ENCODE assay signal across 2 cellular contexts in the genomic region with DNA sequence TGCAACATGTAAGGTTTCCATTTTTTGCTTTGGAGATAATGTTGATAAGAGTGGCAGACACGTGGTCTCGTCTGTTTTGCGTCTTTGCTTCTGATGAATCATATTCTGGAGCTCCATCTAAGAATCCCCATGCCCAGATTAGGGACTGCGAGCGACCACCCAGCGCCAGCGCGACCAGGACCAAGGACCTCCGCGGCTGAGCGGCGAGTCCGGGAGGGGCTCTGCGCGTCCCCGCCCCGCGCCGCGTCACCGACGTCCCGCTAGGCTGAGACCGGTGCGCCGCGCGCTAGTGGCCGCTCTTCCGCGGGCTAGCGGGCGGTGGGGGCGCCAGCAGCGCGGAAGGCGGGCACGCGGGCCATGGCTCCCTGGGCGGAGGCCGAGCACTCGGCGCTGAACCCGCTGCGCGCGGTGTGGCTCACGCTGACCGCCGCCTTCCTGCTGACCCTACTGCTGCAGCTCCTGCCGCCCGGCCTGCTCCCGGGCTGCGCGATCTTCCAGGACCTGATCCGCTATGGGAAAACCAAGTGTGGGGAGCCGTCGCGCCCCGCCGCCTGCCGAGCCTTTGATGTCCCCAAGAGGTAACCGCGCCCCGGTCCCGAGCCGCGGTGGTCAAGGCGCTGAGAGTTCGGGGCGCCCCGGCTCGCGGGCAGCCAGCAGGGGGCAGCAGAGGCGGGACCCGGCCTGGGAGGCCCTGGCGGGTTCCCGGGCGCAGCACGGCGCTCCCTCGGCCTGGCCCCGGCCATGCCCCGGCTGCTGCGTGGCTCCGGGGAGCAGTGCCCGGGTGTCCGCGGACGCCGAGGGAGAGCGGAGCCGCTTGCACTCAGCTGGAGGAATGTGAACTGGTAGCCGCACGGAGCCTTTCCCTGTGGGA.
A peak's percentile ranks its signal among the peaks of the same experiment; 100 is the strongest.
TF ChIP-seq lines count a peak whose summit lies in the region.

TSS of gene SRD5A3 (plus strand) at position 263 of the 871 bp plus-strand sequence. CDS start at position 358, 95 bp downstream.

TF ChIP-seq in HCT116, 20 proteins besides CTCF, POLR2A, EP300 and RAD21 (continued from another document):
- TF ChIP-seq YY1 (IDR thresholded peaks at IDR 0.05; ENCODE audit: extremely low read depth, insufficient replicate concordance, low read depth, low read length) (peak; percentile 48), REST (IDR thresholded peaks at IDR 0.05; ENCODE audit: low read depth) (no peak), ZNF274 (IDR thresholded peaks at IDR 0.05; ENCODE audit: low read depth, low read length) (no peak), SP1 (IDR thresholded peaks at IDR 0.05; ENCODE audit: low read depth) (peak; percentile 23; the same call in 1 of the 2 replicates), CBX3 (IDR thresholded peaks at IDR 0.05; ENCODE audit: low read depth) (peak; percentile 50), POLR2AphosphoS5 (IDR thresholded peaks at IDR 0.05; ENCODE audit: low read depth, low read length) (peak; percentile 74), ZBTB33 (IDR thresholded peaks at IDR 0.05; ENCODE audit: extremely low read depth, insufficient replicate concordance, low read length) (no peak), EZH2phosphoT487 (IDR thresholded peaks at IDR 0.05; ENCODE audit: borderline replicate concordance) (no peak), ELF1 (IDR thresholded peaks at IDR 0.05; ENCODE audit: borderline replicate concordance, low read depth) (no peak), ZFX (IDR thresholded peaks at IDR 0.05) (peak; percentile 91), JUND (IDR thresholded peaks at IDR 0.05) (no peak), TCF7L2 (IDR thresholded peaks at IDR 0.05; ENCODE audit: borderline replicate concordance, extremely low read depth, insufficient read depth, insufficient read length) (peak; percentile 98), SRF (IDR thresholded peaks at IDR 0.05; ENCODE audit: low read depth) (0 out of 2 replicates have a peak, but pooled peaks have one; percentile 20), CEBPB (IDR thresholded peaks at IDR 0.05; ENCODE audit: low read depth) (no peak), FOSL1 (IDR thresholded peaks at IDR 0.05; ENCODE audit: low read depth) (no peak), EZH2 (IDR thresholded peaks at IDR 0.05) (no peak)
- TF ChIP-seq, protein P1, sequence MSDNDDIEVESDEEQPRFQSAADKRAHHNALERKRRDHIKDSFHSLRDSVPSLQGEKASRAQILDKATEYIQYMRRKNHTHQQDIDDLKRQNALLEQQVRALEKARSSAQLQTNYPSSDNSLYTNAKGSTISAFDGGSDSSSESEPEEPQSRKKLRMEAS (IDR thresholded peaks at IDR 0.05) = peak; percentile 88
- TF ChIP-seq, protein P2, sequence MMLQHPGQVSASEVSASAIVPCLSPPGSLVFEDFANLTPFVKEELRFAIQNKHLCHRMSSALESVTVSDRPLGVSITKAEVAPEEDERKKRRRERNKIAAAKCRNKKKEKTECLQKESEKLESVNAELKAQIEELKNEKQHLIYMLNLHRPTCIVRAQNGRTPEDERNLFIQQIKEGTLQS (IDR thresholded peaks at IDR 0.05) = no peak; the same call in 1 of the 2 replicates
TF ChIP-seq in HCT116: peak in this region for 9.

TF ChIP-seq in SK-N-SH treated with all-trans-retinoic acid at 6 μM for 48 hours, 23 proteins besides CTCF, POLR2A, EP300 and RAD21 (continued from another document):
- peak; percentile 43; the same call in 1 of the 2 replicates for TF ChIP-seq ZFP3 (CRISPR knock-in tag; IDR thresholded peaks at IDR 0.05)
TF ChIP-seq in SK-N-SH treated with all-trans-retinoic acid at 6 μM for 48 hours: peak in this region for 1.
